Comparison of ENCODE assay signal across 2 cellular contexts in genomic region chr9:126564128-126564527, GRCh38.
TF ChIP-seq lines count a peak whose summit lies in the region.

No MANE protein-coding gene starts in this region.

TF ChIP-seq in A549, 52 proteins besides CTCF, POLR2A, EP300 and RAD21 (continued from another document):
- TF ChIP-seq REST (IDR thresholded peaks at IDR 0.05) = no peak

TF ChIP-seq in HCT116, 20 proteins besides CTCF, POLR2A, EP300 and RAD21 (continued from another document):
- TF ChIP-seq ATF3 (IDR thresholded peaks at IDR 0.05) = no peak
- TF ChIP-seq FOSL1 (IDR thresholded peaks at IDR 0.05; ENCODE audit: low read depth) = no peak
- no peak for TF ChIP-seq SRF (IDR thresholded peaks at IDR 0.05; ENCODE audit: low read depth)
- TF ChIP-seq EZH2 (IDR thresholded peaks at IDR 0.05) = no peak
- TF ChIP-seq ZFX (IDR thresholded peaks at IDR 0.05) = no peak
